ENCODE assay signal across 1 cellular context in genomic region chrX:54223581-54223980, GRCh38.
A peak's percentile ranks its signal among the peaks of the same experiment; 100 is the strongest.
TF ChIP-seq lines count a peak whose summit lies in the region.

No MANE protein-coding gene starts in this region.

TF ChIP-seq in HEK293, 187 proteins besides CTCF, POLR2A, EP300 and RAD21:
- TF ChIP-seq KLF9 (tag by site-specific recombination; IDR thresholded peaks at IDR 0.05; ENCODE audit: low read depth) (no peak), AEBP2 (tag by site-specific recombination; IDR thresholded peaks at IDR 0.05; ENCODE audit: borderline replicate concordance) (no peak), ZNF398 (tag by site-specific recombination; IDR thresholded peaks at IDR 0.05) (no peak), ZSCAN23 (tag by site-specific recombination; IDR thresholded peaks at IDR 0.05) (no peak), ZNF366 (tag by site-specific recombination; conservative IDR thresholded peaks at IDR 0.05) (no peak), GLIS1 (tag by site-specific recombination; IDR thresholded peaks at IDR 0.05) (peak; percentile 29; the same call in 1 of the 2 replicates)
- TF ChIP-seq, protein P1, sequence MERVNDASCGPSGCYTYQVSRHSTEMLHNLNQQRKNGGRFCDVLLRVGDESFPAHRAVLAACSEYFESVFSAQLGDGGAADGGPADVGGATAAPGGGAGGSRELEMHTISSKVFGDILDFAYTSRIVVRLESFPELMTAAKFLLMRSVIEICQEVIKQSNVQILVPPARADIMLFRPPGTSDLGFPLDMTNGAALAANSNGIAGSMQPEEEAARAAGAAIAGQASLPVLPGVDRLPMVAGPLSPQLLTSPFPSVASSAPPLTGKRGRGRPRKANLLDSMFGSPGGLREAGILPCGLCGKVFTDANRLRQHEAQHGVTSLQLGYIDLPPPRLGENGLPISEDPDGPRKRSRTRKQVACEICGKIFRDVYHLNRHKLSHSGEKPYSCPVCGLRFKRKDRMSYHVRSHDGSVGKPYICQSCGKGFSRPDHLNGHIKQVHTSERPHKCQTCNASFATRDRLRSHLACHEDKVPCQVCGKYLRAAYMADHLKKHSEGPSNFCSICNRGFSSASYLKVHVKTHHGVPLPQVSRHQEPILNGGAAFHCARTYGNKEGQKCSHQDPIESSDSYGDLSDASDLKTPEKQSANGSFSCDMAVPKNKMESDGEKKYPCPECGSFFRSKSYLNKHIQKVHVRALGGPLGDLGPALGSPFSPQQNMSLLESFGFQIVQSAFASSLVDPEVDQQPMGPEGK (tag by site-specific recombination; IDR thresholded peaks at IDR 0.05) = no peak
TF ChIP-seq in HEK293: peak in this region for 1.
